26 cellular contexts compared by ENCODE assay signal in the genomic region with DNA sequence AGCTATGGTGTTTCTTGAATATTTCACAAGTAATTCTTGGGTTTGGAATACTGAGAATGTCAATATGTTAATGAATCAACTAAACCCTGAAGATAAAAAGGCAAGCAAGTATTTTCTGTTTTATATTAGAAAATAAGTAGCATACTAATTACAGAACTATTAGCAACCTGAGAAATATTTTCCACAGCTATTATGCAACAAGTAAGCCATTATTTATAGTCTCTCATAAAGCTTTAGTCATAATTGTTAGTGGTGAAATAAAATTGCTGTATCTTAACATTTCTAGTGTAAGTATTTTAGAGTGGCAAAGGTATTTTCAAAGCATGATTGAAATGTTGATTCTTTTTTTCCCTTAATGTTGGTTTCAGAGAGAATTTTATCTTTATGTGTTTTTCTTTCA. TPM values are rescaled to one million over a fixed set of nuclear protein-coding genes. Genes with fewer than 3 reads are reported as not detected.
DNase-seq lines count a peak whose midpoint lies in the region; ATAC-seq, FAIRE-seq and TF ChIP-seq lines count a peak whose summit lies in the region.
"Had no signal": no experiment of that assay in that cellular context is flagged by ENCODE, and none has a peak within 500 bp of the region (broad histone marks: within the 10 kb centered on the region; RNA-seq: fewer than 3 reads in every experiment).

No MANE protein-coding gene starts in this region.

- no peaks in the 10 kb centered on the region for H4K20me1 ChIP-seq in GM12878 (ENCODE audit: control insufficient read depth, insufficient read depth)

- in situ Hi-C loops in GM12878 (cut with MboI): no loop called here
- in situ Hi-C loops in brain microvascular endothelial cell (cut with HindIII; ENCODE audit: low pct_ligation_motif_present, low sequenced_read_pairs): no loop called here

- no peaks in the 10 kb centered on the region for H3K27me3 ChIP-seq in GM12878 (replicated peaks in 1 of 2; ENCODE audit: control insufficient read depth in 2 of 2, insufficient read depth in 2 of 2, low read length in 1 of 2)
- no peaks in the 10 kb centered on the region for H3K27me3 ChIP-seq in brain microvascular endothelial cell (replicated peaks)
- H3K27me3 ChIP-seq: BE2C, cardiac muscle cell, right lobe of liver, upper lobe of left lung had no signal

- H2AFZ ChIP-seq in GM12878 (ENCODE audit: control insufficient read depth, low read depth, low read length): no peak overlapping the region

- no peak for TF ChIP-seq POLR2A in GM12878 (IDR thresholded peaks at IDR 0.05; ENCODE audit: low read depth, low read length)

- TF ChIP-seq CTCF in GM12878 (IDR thresholded peaks at IDR 0.05 in 2 of 3, conservative IDR thresholded peaks at IDR 0.05 in 1 of 3; ENCODE audit: control insufficient read depth in 2 of 3, extremely low read depth in 1 of 3, insufficient read depth in 1 of 3, low read depth in 3 of 3, low read length in 3 of 3) (no peak), fibroblast of mammary gland (conservative IDR thresholded peaks at IDR 0.05; ENCODE audit: control insufficient read depth, insufficient read depth, low read depth, low read length) (no peak), omental fat pad (IDR thresholded peaks at IDR 0.05) (no peak), brain microvascular endothelial cell (IDR thresholded peaks at IDR 0.05; ENCODE audit: low read depth, low read length, missing control alignments) (no peak)

- FAIRE-seq in GM12878 (lab: Jason Lieb, UNC): peak; percentile 68

- CTCF ChIA-PET in GM12878 (lab: Yijun Ruan, JAX) (no interaction called here), HEK293T (lab: Yijun Ruan, JAX) (no interaction called here)

- ATAC-seq in GM12878: no peak
- peak; percentile 45 for ATAC-seq in omental fat pad (ENCODE audit: low FRiP score)
- ATAC-seq in HG03571 (IDR thresholded peaks at IDR 0.05; ENCODE audit: unreplicated experiment): no peak
- ATAC-seq: PC-3, right lobe of liver, SK-N-SH treated with all-trans-retinoic acid at 6 μM for 48 hours had no signal

- H3K4me3 ChIP-seq in GM12878: no peak overlapping the region
- H3K4me3 ChIP-seq in fibroblast of mammary gland (ENCODE audit: control insufficient read depth, low read depth, low read length): no peak overlapping the region
- no peak overlapping the region for H3K4me3 ChIP-seq in brain microvascular endothelial cell (ENCODE audit: low read depth, low read length)
- H3K4me3 ChIP-seq: cardiac muscle cell, right lobe of liver, upper lobe of left lung had no signal

- SMC1A ChIA-PET in GM12878 (lab: Charles Lee; ENCODE audit: uncharacterized antibody, unreplicated experiment): no interaction called here

- TF ChIP-seq EP300 in GM12878 (IDR thresholded peaks at IDR 0.05; ENCODE audit: borderline replicate concordance in 1 of 2, control insufficient read depth in 1 of 2, low read depth in 2 of 2, low read length in 2 of 2): no peak

- BruUV-seq in GM12878 (replicated peaks; lab: Mats Ljungman, UMichigan): no TSS peak

- peaks cover 2 to 3% of the 10 kb centered on the region in 2 experiments; a peak in 3 of 4 replicates for H3K36me3 ChIP-seq in GM12878 (ENCODE audit: control insufficient read depth in 2 of 2, insufficient read depth in 2 of 2, low read length in 1 of 2)
- H3K36me3 ChIP-seq in brain microvascular endothelial cell (replicated peaks): peaks cover 8% of the 10 kb centered on the region
- H3K36me3 ChIP-seq: BE2C, right lobe of liver had no signal

- RAD21 ChIA-PET in GM12878 (lab: Charles Lee; ENCODE audit: unreplicated experiment): interaction anchor here (1.8 kb wide), 1 partner anchor 54 kb away, joined by 5 read pairs; no protein-coding TSS in a partner anchor

- no peak for TF ChIP-seq RAD21 in GM12878 (IDR thresholded peaks at IDR 0.05; ENCODE audit: insufficient read depth, low read depth, low read length)

- H3K27ac ChIP-seq in GM12878 (ENCODE audit: control insufficient read depth, insufficient read depth) (no peak overlapping the region), brain microvascular endothelial cell (no peak overlapping the region)
- H3K27ac ChIP-seq: cardiac muscle cell, HL-60, right lobe of liver, upper lobe of left lung had no signal

- H3K4me2 ChIP-seq in GM12878 (ENCODE audit: control insufficient read depth, insufficient read depth): no peak overlapping the region

- POLR2A ChIA-PET in GM12878 (lab: Charles Lee) (no interaction called here), HEK293T (lab: Yijun Ruan, JAX) (no interaction called here)

- intact Hi-C loops in GM12878 (cut with micrococcal nuclease; ENCODE audit: unreplicated experiment): no loop called here

- H3K9me3 ChIP-seq in GM12878 (replicated peaks; ENCODE audit: control insufficient read depth, insufficient read depth, low read length): no peaks in the 10 kb centered on the region
- H3K9me3 ChIP-seq: BE2C, right lobe of liver, upper lobe of left lung had no signal

- no peaks in the 10 kb centered on the region for H3K79me2 ChIP-seq in GM12878 (ENCODE audit: control insufficient read depth, insufficient read depth, low read length)

- no peak overlapping the region for H3K9ac ChIP-seq in GM12878 (ENCODE audit: control insufficient read depth, insufficient read depth, low read length)

- H3K4me1 ChIP-seq in GM12878 (ENCODE audit: control insufficient read depth, insufficient read depth, low read length): no peaks in the 10 kb centered on the region
- H3K4me1 ChIP-seq: BE2C, right lobe of liver, upper lobe of left lung had no signal

- DNase-seq in GM03348 (ENCODE audit: low spot score): peak; percentile 34
- no peak for DNase-seq in GM12878 (ENCODE audit: low read depth, low spot score)
- DNase-seq in fibroblast of mammary gland (ENCODE audit: low read depth): peak; percentile 24
- DNase-seq in omental fat pad (ENCODE audit: low spot score): no peak
- no peak for DNase-seq in HEK293T (ENCODE audit: extremely low spot score)
- no peak for DNase-seq in brain microvascular endothelial cell
- DNase-seq in activated CD4-positive, alpha-beta T cell treated with anti-CD3 and anti-CD28 coated beads, Interleukin-2, amount 50 U/mL, for 4 hours: no peak
- DNase-seq: activated CD4-positive, alpha-beta T cell treated with anti-CD3 and anti-CD28 coated beads for 48 hours; activated T-cell treated with anti-CD3 and anti-CD28 coated beads, Interleukin-2, amount 50 U/mL, for 24 hours; BE2C; cortex of kidney; DMS153; NCI-H1092; NCI-H187; NCI-H526; NK-92 treated with Interleukin-12 subunit alpha and Interleukin-12 subunit beta, amount 100 ng/mL, for 24 hours; PC-3; right lobe of liver; stimulated activated CD4-positive, alpha-beta T cell treated with anti-CD3 and anti-CD28 coated beads, Interleukin-12 subunit alpha, Interleukin-12 subunit beta, amount 100 ng/mL, for 4 hours; stimulated activated CD4-positive, alpha-beta T cell treated with anti-CD3 and anti-CD28 coated beads, Interleukin-4, amount 100 ng/mL, for 1 hour; T-helper 2 cell; upper lobe of left lung had no signal

TF ChIP-seq in GM12878, 131 proteins besides CTCF, POLR2A, EP300 and RAD21 (continues in another document):
- TF ChIP-seq RCOR1 (conservative IDR thresholded peaks at IDR 0.05; ENCODE audit: low read depth, low read length): no peak

TF ChIP-seq in HEK293T, 16 proteins besides CTCF, POLR2A, EP300 and RAD21:
- TF ChIP-seq ZNF384 (IDR thresholded peaks at IDR 0.05): no peak
- no peak for TF ChIP-seq NFRKB (IDR thresholded peaks at IDR 0.05)
- no peak for TF ChIP-seq SP1 (IDR thresholded peaks at IDR 0.05)
- TF ChIP-seq ELF4 (IDR thresholded peaks at IDR 0.05): no peak
- no peak for TF ChIP-seq TARDBP (IDR thresholded peaks at IDR 0.05)
- TF ChIP-seq FOXA1 (IDR thresholded peaks at IDR 0.05): no peak
- no peak for TF ChIP-seq ARNT (IDR thresholded peaks at IDR 0.05)
- TF ChIP-seq LEF1 (IDR thresholded peaks at IDR 0.05; ENCODE audit: borderline replicate concordance): no peak
- no peak for TF ChIP-seq PKNOX1 (IDR thresholded peaks at IDR 0.05)
- TF ChIP-seq CTBP1 (IDR thresholded peaks at IDR 0.05; ENCODE audit: borderline replicate concordance): no peak
- TF ChIP-seq BHLHE40 (IDR thresholded peaks at IDR 0.05; ENCODE audit: borderline replicate concordance): no peak
- TF ChIP-seq FOXK2 (IDR thresholded peaks at IDR 0.05): no peak

RNA-seq across cellular contexts. Expression of gene FAR1, which starts 53.3 kb away (rescaled TPM):
- total RNA-seq in GM12878 (2013; cell fraction: nucleolus; rRNA removed): 304 and 312 TPM in 2 replicates
- total RNA-seq in GM12878 (2014; rRNA removed) (27.3 and 32.8 TPM in 2 replicates), GM12878 (2014; rRNA removed; fragmentation: Illumina TruSeq; extraction: Trizol) (39.2 and 41.5 TPM in 2 replicates), GM12878 (2021) (37.8 and 42.7 TPM in 2 replicates), omental fat pad (10 to 100 TPM; 35.4 to 56.8 (median 45.4) TPM)
- 6.7 TPM for polyA plus RNA-seq in GM12878 (2011; ENCODE audit: low read depth)
- polyA plus RNA-seq in GM12878 (2011; rRNA removed) (73.9 and 118 TPM in 2 replicates), GM12878 (2014; fragmentation: Illumina TruSeq; extraction: Trizol) (41.1 and 54.7 TPM in 2 replicates), GM12878 (2014; fragmentation: Nextera tagmentation; extraction: Ambion mirVana) (10 to 100 TPM; 10.1 to 11.5 TPM), GM12878 (2014; rRNA removed) (27.4 and 29.8 TPM in 2 replicates), GM12878 (2016; fragmentation: Nextera tagmentation; extraction: Ambion mirVana) (10 to 100 TPM; 30.3 to 31.2 TPM)
- polyA plus RNA-seq in GM12878 (2011; cell fraction: cytosol; rRNA removed): 29.0 and 29.8 TPM in 2 replicates
- polyA plus RNA-seq in GM12878 (2011; cell fraction: nucleus; rRNA removed): 77.4 and 83.8 TPM in 2 replicates
- polyA plus RNA-seq in GM12878 (2012): 13.0 and 14.5 TPM in 2 replicates
- 72.1 and 117 TPM in 2 replicates for polyA minus RNA-seq in GM12878 (2011; rRNA and poly(A)+ RNA removed)
- 24.2 and 26.6 TPM in 2 replicates for polyA minus RNA-seq in GM12878 (2011; cell fraction: cytosol; rRNA and poly(A)+ RNA removed)
- 48.6 and 56.4 TPM in 2 replicates for polyA minus RNA-seq in GM12878 (2011; cell fraction: nucleus; rRNA and poly(A)+ RNA removed)

Comparison
In these comparisons a context has a peak if more than half of its experiments do, and no peak if none do; other contexts are left out.
1. DNase-seq: peak in GM03348 (single experiment) and fibroblast of mammary gland (single experiment); none in GM12878 (single experiment), omental fat pad (single experiment), HEK293T (single experiment), brain microvascular endothelial cell (single experiment) and activated CD4-positive, alpha-beta T cell treated with anti-CD3 and anti-CD28 coated beads, Interleukin-2, amount 50 U/mL, for 4 hours (0 of 2).